ENCODE assay signal across 8 cellular contexts in the genomic region with DNA sequence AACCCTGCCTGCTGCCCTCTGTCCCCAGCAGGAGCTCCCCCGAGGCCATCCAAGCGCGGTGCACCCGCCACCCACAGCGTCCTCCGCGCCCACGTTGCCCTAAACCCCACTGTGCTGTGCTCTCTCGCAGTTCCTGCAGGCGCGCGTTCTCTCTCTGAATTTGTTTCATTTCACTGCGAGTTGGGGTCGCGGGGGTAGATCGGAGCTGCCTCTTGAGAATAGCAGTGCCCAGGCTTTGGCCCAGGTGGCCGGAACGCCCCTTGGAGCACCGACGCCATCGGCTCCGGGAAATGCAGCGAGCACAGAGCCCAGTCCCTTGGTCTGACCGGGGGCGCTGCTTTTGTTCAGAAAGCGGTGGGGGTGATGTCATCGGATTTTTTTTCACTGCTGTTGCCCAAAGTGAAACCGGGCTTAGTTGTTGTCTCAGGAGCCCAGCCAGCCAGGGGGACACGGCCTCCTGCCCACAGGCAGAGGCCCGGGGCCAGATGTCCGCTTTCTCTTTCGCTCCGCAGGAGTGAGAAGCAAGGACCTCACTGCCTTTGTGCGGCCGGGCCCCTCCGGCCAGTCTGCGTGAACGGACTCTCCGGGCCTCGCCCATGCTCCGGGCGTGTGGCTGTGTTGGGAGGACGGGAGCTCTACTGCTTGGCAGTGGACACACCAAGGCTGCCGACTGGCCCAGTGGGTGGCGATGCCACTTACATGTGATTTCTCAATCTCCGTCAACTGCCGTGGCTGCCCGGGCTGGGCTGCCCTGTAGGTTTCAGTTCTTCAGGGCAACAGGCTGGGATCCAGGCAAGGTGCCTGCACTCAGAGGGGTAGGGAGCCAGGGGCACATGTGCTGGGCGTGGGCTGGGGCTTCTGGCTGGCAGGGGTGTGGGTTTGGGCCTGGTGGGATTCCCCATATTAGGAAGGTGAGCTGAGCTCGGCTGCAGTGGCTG. TPM values are rescaled to one million over a fixed set of nuclear protein-coding genes. Genes with fewer than 3 reads are reported as not detected.
DNase-seq lines count a peak whose midpoint lies in the region; ATAC-seq and TF ChIP-seq lines count a peak whose summit lies in the region.

No MANE protein-coding gene starts in this region.

- H3K27me3 Mint-ChIP-seq in H9 (ENCODE audit: low read depth): peaks cover 5% of the 10 kb centered on the region

- no peak overlapping the region for H4K91ac ChIP-seq in H9 (ENCODE audit: insufficient read length, low read depth, low read length)

- H2BK5ac ChIP-seq in H9 (ENCODE audit: insufficient read length, low read length): no peak overlapping the region

- H3K4me3 Mint-ChIP-seq in H9: no peak overlapping the region; a peak in 1 of 5 replicates

- H4K8ac ChIP-seq in H9 (replicated peaks; ENCODE audit: insufficient read length, low read depth, low read length): no peak overlapping the region

- WGBS in H9 (ENCODE audit: extremely low coverage, insufficient read length, low lambda C conversion rate): no CpG with 5 or more reads among the region's 50 CpGs

- no peaks in the 10 kb centered on the region for H3K79me2 ChIP-seq in H9 (ENCODE audit: insufficient read depth, low read length)

- ATAC-seq in HG03108 (IDR thresholded peaks at IDR 0.05; ENCODE audit: unreplicated experiment): peak; percentile 76

- peaks cover 0 to 47% of the 10 kb centered on the region in 2 donors for H3K4me1 ChIP-seq in right atrium auricular region
- H3K4me1 ChIP-seq in rectal smooth muscle tissue (ENCODE audit: control insufficient read depth, insufficient read depth, low read length): peaks cover 26% of the 10 kb centered on the region
- no peaks in the 10 kb centered on the region for H3K4me1 ChIP-seq in H9 (ENCODE audit: insufficient read depth, low read length)

- H3K56ac ChIP-seq in H9 (ENCODE audit: insufficient read length, low read depth, low read length): no peak overlapping the region

- H3K9me3 ChIP-seq in right atrium auricular region (no peaks in the 10 kb centered on the region), H9 (ENCODE audit: control insufficient read depth, low read depth, low read length) (no peaks in the 10 kb centered on the region)

- H3T11ph ChIP-seq in H9 (ENCODE audit: low read length): no peak overlapping the region

- H3K14ac ChIP-seq in H9 (ENCODE audit: insufficient read depth, low read length): no peak overlapping the region; the same call in 1 of the 2 replicates

- H2BK12ac ChIP-seq in H9 (ENCODE audit: insufficient read length, low read depth, low read length): no peak overlapping the region

- H3K9ac ChIP-seq in rectal smooth muscle tissue (ENCODE audit: low read length) (peak overlapping the region; percentile 50), H9 (ENCODE audit: extremely low read depth, insufficient read length, low read length) (no peak overlapping the region)

- H4K20me1 ChIP-seq in H9 (ENCODE audit: control insufficient read depth, insufficient read depth, insufficient read length): no peaks in the 10 kb centered on the region

- H4K5ac ChIP-seq in H9 (ENCODE audit: insufficient read length, low read depth, low read length): no peak overlapping the region

- H3K9me3 Mint-ChIP-seq in H9: no peaks in the 10 kb centered on the region

- no peak overlapping the region for H2BK20ac ChIP-seq in H9 (ENCODE audit: low read depth, low read length, poor library complexity, severe bottlenecking)

- peaks cover 9% of the 10 kb centered on the region for H3K36me3 ChIP-seq in right atrium auricular region
- H3K36me3 ChIP-seq in rectal smooth muscle tissue (ENCODE audit: control insufficient read depth, insufficient read depth, low read length): peaks cover 6% of the 10 kb centered on the region

- H3K4me3 ChIP-seq in astrocyte of the cerebellum (ENCODE audit: low read depth, low read length): peak overlapping the region; percentile 42
- peak overlapping the region; percentile 29 to 48 for H3K4me3 ChIP-seq in right atrium auricular region
- peak overlapping the region; percentile 75 for H3K4me3 ChIP-seq in rectal smooth muscle tissue (ENCODE audit: low read length)

- H3K4me2 ChIP-seq in H9 (ENCODE audit: insufficient read depth, insufficient read length, low read length): no peak overlapping the region

- no peak overlapping the region; a peak in 1 of 7 replicates for H3K27ac Mint-ChIP-seq in H9

- H3K36me3 Mint-ChIP-seq in H9 (ENCODE audit: insufficient read depth in 1 of 3, low read depth in 3 of 3): no peaks in the 10 kb centered on the region

- POLR2A ChIA-PET in RWPE1 (lab: Yijun Ruan, JAX; ENCODE audit: low non-redundant PET): no interaction called here

- H3K23me2 ChIP-seq in H9 (ENCODE audit: insufficient read length, low read depth, low read length, poor library complexity, severe bottlenecking): no peaks in the 10 kb centered on the region

- TF ChIP-seq CTCF in RWPE1 (conservative IDR thresholded peaks at IDR 0.05; ENCODE audit: low read depth): no peak
- no peak for TF ChIP-seq CTCF in astrocyte of the cerebellum (IDR thresholded peaks at IDR 0.05; ENCODE audit: low read depth, low read length, missing control alignments)
- TF ChIP-seq CTCF in right atrium auricular region (IDR thresholded peaks at IDR 0.05): no peak
- TF ChIP-seq CTCF in H9 (conservative IDR thresholded peaks at IDR 0.05): no peak

- H2AFZ ChIP-seq in H9 (ENCODE audit: low read length): no peak overlapping the region

- H3K4me1 Mint-ChIP-seq in H9: peaks cover 4 to 9% of the 10 kb centered on the region in 2 experiments; a peak in 3 of 4 replicates

- H3K23ac ChIP-seq in H9 (ENCODE audit: insufficient read length, low read depth, low read length): no peak overlapping the region

- no peak overlapping the region for H2BK120ac ChIP-seq in H9 (ENCODE audit: low read depth, low read length, poor library complexity, severe bottlenecking)

- H3K27ac ChIP-seq in RWPE1 (peak overlapping the region; percentile 85), right atrium auricular region (peak overlapping the region; percentile 81 to 82), rectal smooth muscle tissue (ENCODE audit: low read depth, low read length) (peak overlapping the region; percentile 98), H9 (ENCODE audit: insufficient read length, low read depth, low read length) (no peak overlapping the region)

- no peak overlapping the region for H2BK15ac ChIP-seq in H9 (ENCODE audit: low read depth, low read length)

- H3K18ac ChIP-seq in H9 (ENCODE audit: insufficient read length, low read depth, low read length): no peak overlapping the region

- H2AK5ac ChIP-seq in H9 (ENCODE audit: insufficient read length, low read length): no peak overlapping the region

- DNase-seq in activated gamma-delta T cell treated with Interleukin-2 at 50 U/mL for 16 hours (peak; percentile 48), activated gamma-delta T cell (lab: John Stamatoyannopoulos, UW) (no peak), RWPE1 (ENCODE audit: low spot score) (peak; percentile 70), astrocyte of the cerebellum (ENCODE audit: low read depth) (peak; percentile 92), right atrium auricular region (ENCODE audit: low spot score) (peak; percentile 90), H9 (no peak)

- in situ Hi-C loops in astrocyte of the cerebellum (cut with HindIII; ENCODE audit: low sequenced_read_pairs): no loop called here

- no peak overlapping the region for H3K4ac ChIP-seq in H9 (ENCODE audit: low read depth, low read length)

- no peaks in the 10 kb centered on the region for H3K79me1 ChIP-seq in H9 (ENCODE audit: insufficient read depth, low read depth, low read length, poor library complexity, severe bottlenecking)

- H3K27me3 ChIP-seq in right atrium auricular region (no peaks in the 10 kb centered on the region), rectal smooth muscle tissue (ENCODE audit: control insufficient read depth, insufficient read depth, low read length) (no peaks in the 10 kb centered on the region), H9 (ENCODE audit: insufficient read depth, low read length) (no peaks in the 10 kb centered on the region)

- CTCF ChIA-PET in RWPE1 (lab: Yijun Ruan, JAX): interaction anchor here (0.6 kb wide), 1 partner anchor 792 kb away, joined by 3 read pairs; no protein-coding TSS in a partner anchor

RNA-seq across cellular contexts. Expression of gene FOXK1, which starts 43.2 kb away (rescaled TPM):
- total RNA-seq in right atrium auricular region (10 to 100 TPM; 19.4 to 24.8 TPM), H9 (2021) (14.4 and 14.8 TPM in 2 replicates)

RNA-seq across cellular contexts. Expression of gene AP5Z1, which starts 50.1 kb away (rescaled TPM):
- total RNA-seq in right atrium auricular region (1 to 10 TPM; 7.5 to 9.2 TPM), H9 (2021) (38.3 and 39.2 TPM in 2 replicates)

Comparison
In these comparisons a context has a peak if more than half of its experiments do, and no peak if none do; other contexts are left out.
1. DNase-seq: peak in activated gamma-delta T cell treated with Interleukin-2 at 50 U/mL for 16 hours (single experiment), RWPE1 (single experiment), astrocyte of the cerebellum (single experiment) and right atrium auricular region (single experiment); none in activated gamma-delta T cell (single experiment) and H9 (single experiment).
2. Peak in every context shown above with its lines, with median percentiles within 50 percentile points of each other: H3K4me3 ChIP-seq.